ENCODE assay signal across 19 cellular contexts in the genomic region with DNA sequence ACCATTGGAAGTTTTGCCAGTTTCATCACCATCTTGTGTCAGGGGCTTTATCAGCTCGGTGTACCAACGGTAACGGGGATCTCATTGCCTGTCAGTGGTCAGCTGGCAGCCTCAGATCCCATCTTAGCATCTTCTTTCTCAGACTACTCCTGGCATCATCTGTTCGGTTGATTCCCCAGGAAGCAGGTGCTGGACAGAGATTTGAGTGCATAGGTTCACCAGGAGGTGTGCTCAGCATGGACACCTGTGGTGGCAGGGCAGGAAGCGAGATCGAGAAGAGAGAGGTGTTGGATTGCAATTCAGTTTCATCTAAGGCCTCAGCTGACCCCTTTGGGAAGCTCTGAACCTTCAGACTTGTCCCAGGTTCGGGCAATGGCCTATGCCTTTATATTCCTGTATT.
"Had no signal": no experiment of that assay in that cellular context is flagged by ENCODE, and none has a peak within 500 bp of the region (broad histone marks: within the 10 kb centered on the region; RNA-seq: fewer than 3 reads in every experiment).

No MANE protein-coding gene starts in this region.

- H3K9me3 ChIP-seq: SJCRH30 had no signal

- DNase-seq: KBM-7; MV-4-11; NCI-H1092; NCI-H1105 treated with DMSO at 0.1 percent for 48 hours; NCI-H1417 treated with DMSO at 0.1 percent for 48 hours; NCI-H1694; NCI-H187 treated with DMSO at 0.1 percent for 48 hours; NCI-H2227 treated with DMSO at 0.1 percent for 48 hours; NCI-H526; NCI-H748 treated with DMSO at 0.1 percent for 48 hours; NK-92 treated with Interleukin-12 subunit alpha and Interleukin-12 subunit beta, amount 100 ng/mL, for 24 hours; PC-3; SHP77; SJCRH30; T-helper 1 cell; T-helper 2 cell had no signal

- ATAC-seq: Panc1, PC-3, SK-N-SH treated with all-trans-retinoic acid at 6 μM for 48 hours had no signal

- H3K4me3 ChIP-seq: SJCRH30 had no signal

- H3K27ac ChIP-seq: RWPE1, SJCRH30 had no signal

- H3K36me3 ChIP-seq: SJCRH30 had no signal
